17 cellular contexts compared by ENCODE assay signal in the genomic region with DNA sequence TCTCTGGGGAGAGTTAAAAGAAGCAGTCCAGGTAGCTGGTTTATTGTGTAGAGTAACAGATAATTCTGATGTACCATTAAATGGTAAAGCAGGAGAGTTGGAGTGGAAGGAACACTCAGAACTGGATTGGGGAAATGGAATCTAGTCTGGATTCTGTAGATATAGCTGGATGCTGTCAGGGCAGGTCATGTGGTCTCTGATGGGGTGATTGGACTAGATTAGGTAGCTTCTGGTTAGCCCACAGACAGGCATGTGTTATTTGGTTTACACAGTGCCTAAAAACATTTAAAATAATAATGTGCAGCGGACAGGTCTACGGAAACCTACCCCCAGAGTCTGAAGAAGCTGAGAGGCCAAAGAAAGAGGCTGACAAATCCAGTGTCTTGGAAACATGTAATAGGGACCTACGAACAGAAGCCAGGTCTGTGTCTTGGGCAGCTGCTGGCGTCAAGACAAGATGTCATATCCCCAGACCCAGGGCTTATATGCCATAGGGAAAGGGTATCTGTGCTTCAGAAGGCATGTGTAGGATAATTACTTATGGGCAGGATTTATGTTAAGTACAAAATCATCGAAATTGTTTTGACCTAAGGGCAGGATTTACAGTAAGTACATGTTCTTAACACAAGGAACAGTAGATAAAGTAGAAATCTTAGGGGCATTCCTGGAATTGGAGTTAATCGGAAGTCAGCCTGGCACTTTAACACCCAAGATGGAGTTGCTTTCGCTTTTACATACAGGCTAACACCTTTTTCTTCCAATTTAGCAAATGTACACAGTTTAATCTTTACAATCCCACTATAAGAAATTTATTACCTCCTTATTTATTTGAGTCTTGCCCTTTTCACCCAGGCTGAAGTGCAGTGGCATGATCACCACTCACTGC. TPM values are rescaled to one million over a fixed set of nuclear protein-coding genes. Genes with fewer than 3 reads are reported as not detected.
DNase-seq lines count a peak whose midpoint lies in the region; ATAC-seq, FAIRE-seq and TF ChIP-seq lines count a peak whose summit lies in the region.
"Had no signal": no experiment of that assay in that cellular context is flagged by ENCODE, and none has a peak within 500 bp of the region (broad histone marks: within the 10 kb centered on the region; RNA-seq: fewer than 3 reads in every experiment).

No MANE protein-coding gene starts in this region.

- POLR2A ChIA-PET in Panc1 (lab: Charles Lee) (interaction anchor here (0.6 kb wide), 1 partner anchor 36 kb away, joined by 5 read pairs; no protein-coding TSS in a partner anchor), K562 (lab: Yijun Ruan, JAX) (interaction anchor here (0.5 to 1.9 kb wide), 5 partner anchors 10 to 24 kb away, joined by 3 to 12 read pairs (median 4); a partner anchor contains a TSS)

- H3K36me3 Mint-ChIP-seq in Calu3 (ENCODE audit: insufficient read depth, unreplicated experiment) (peaks cover 31% of the 10 kb centered on the region), nephron progenitor cell (ENCODE audit: low read depth) (peaks cover 31% of the 10 kb centered on the region)

- H4K20me1 ChIP-seq in K562 (replicated peaks; ENCODE audit: control insufficient read depth, insufficient read depth, low read length), result peaks cover 34% of the 10 kb centered on the region

- no peak for FAIRE-seq in K562 (lab: Jason Lieb, UNC)
- FAIRE-seq: D721Med, HTR-8/SVneo had no signal

- peak overlapping the region; percentile 45 for H3K27ac Mint-ChIP-seq in Calu3 (ENCODE audit: unreplicated experiment)
- peak overlapping the region; percentile 37 for H3K27ac Mint-ChIP-seq in nephron progenitor cell

- TF ChIP-seq POLR2A in K562 (conservative IDR thresholded peaks at IDR 0.05), result no peak

- in situ Hi-C loops in Panc1 (cut with HindIII; ENCODE audit: low pct_unique_long_range_greater_than_20kb, low sequenced_read_pairs) (no loop called here), K562 (cut with MboI) (no loop called here)

- H3K4me2 ChIP-seq in K562 (ENCODE audit: insufficient read depth, low read length), result no peak overlapping the region

- CTCF ChIA-PET in Calu3 (lab: Charles Lee), result no interaction called here
- CTCF ChIA-PET in Panc1 (lab: Charles Lee), result interaction anchor here (0.5 kb wide), 1 partner anchor 168 kb away, joined by 3 read pairs; no protein-coding TSS in a partner anchor
- CTCF ChIA-PET in K562 (lab: Yijun Ruan, JAX; ENCODE audit: low intra/inter-chr PET ratio), result no interaction called here

- H3K27ac ChIP-seq in Panc1 (ENCODE audit: low read length), result no peak overlapping the region
- H3K27ac ChIP-seq in K562 (ENCODE audit: extremely low read depth, low read depth, low read length), result peak overlapping the region; percentile 20; the same call in 1 of the 3 replicates
- H3K27ac ChIP-seq: GM23248, lower lobe of right lung, testis had no signal

- H3K27me3 ChIP-seq in Panc1 (ENCODE audit: control insufficient read depth, insufficient read depth, low read length) (no peaks in the 10 kb centered on the region), K562 (ENCODE audit: control insufficient read depth in 2 of 2, insufficient read depth in 2 of 2, low read length in 2 of 2) (no peaks in the 10 kb centered on the region)
- H3K27me3 ChIP-seq: testis had no signal

- no peaks in the 10 kb centered on the region for H3K9me3 Mint-ChIP-seq in Calu3 (ENCODE audit: low read depth, unreplicated experiment)
- no peaks in the 10 kb centered on the region for H3K9me3 Mint-ChIP-seq in nephron progenitor cell

- ATAC-seq in Panc1, result peak; percentile 63
- ATAC-seq in K562, result peak; percentile 63
- ATAC-seq in GM21737 (IDR thresholded peaks at IDR 0.05; ENCODE audit: unreplicated experiment), result no peak
- ATAC-seq in GM19452 (IDR thresholded peaks at IDR 0.05; ENCODE audit: unreplicated experiment), result no peak

- H2AFZ ChIP-seq in K562 (ENCODE audit: low read depth, low read length), result no peak overlapping the region
- H2AFZ ChIP-seq: GM23248 had no signal

- H3K4me1 Mint-ChIP-seq in Calu3 (ENCODE audit: low read depth, unreplicated experiment) (peaks cover 45% of the 10 kb centered on the region), nephron progenitor cell (peaks cover 15% of the 10 kb centered on the region)

- H3K79me2 ChIP-seq in K562 (ENCODE audit: control insufficient read depth, insufficient read depth, low read length), result peaks cover 99% of the 10 kb centered on the region

- WGBS in K562 (ENCODE audit: insufficient coverage, low coverage, missing lambda C conversion rate), result 42% methylated on average over 7 of the region's 7 CpGs

- TF ChIP-seq CTCF in Calu3 (IDR thresholded peaks at IDR 0.05; ENCODE audit: unreplicated experiment), result no peak
- TF ChIP-seq CTCF in Panc1 (IDR thresholded peaks at IDR 0.05), result no peak
- TF ChIP-seq CTCF in K562 (IDR thresholded peaks at IDR 0.05 in 2 of 3, conservative IDR thresholded peaks at IDR 0.05 in 1 of 3; ENCODE audit: insufficient read depth in 2 of 3, low read depth in 1 of 3, low read length in 3 of 3), result no peak
- no peak for TF ChIP-seq CTCF in nephron progenitor cell (IDR thresholded peaks at IDR 0.05)

- BruUV-seq in Calu3 (replicated peaks; lab: Mats Ljungman, UMichigan), result no TSS peak
- TSS peak; percentile 8 for BruUV-seq in Panc1 (replicated peaks; lab: Mats Ljungman, UMichigan)
- BruUV-seq in K562 (replicated peaks; lab: Mats Ljungman, UMichigan), result no TSS peak

- peaks cover 3% of the 10 kb centered on the region for H3K9me1 ChIP-seq in K562 (ENCODE audit: control insufficient read depth, insufficient read depth, low read length)

- H3K9ac ChIP-seq in K562 (ENCODE audit: insufficient read depth in 1 of 2, low read depth in 2 of 2, low read length in 2 of 2), result peak overlapping the region in 1 of 2 experiments; percentile 59; a peak in 1 of 4 replicates
- H3K9ac ChIP-seq: GM23248 had no signal

- intact Hi-C loops in Calu3 (cut with micrococcal nuclease; ENCODE audit: unreplicated experiment), result no loop called here
- intact Hi-C loops in Panc1 (cut with micrococcal nuclease; ENCODE audit: unreplicated experiment), result no loop called here
- intact Hi-C loops in K562 (cut with micrococcal nuclease), result no loop called here

- H3K4me3 Mint-ChIP-seq in Calu3 (ENCODE audit: low read depth, unreplicated experiment) (no peak overlapping the region), nephron progenitor cell (no peak overlapping the region)

- no peak for TF ChIP-seq RAD21 in K562 (CRISPR knock-in tag; conservative IDR thresholded peaks at IDR 0.05 in 1 of 2, IDR thresholded peaks at IDR 0.05 in 1 of 2)

- no peak for TF ChIP-seq EP300 in K562 (IDR thresholded peaks at IDR 0.05; ENCODE audit: low read length)

- DNase-seq in Calu3, result no peak
- DNase-seq in Panc1 (ENCODE audit: low read depth, low spot score), result no peak
- peak in 2 of 4 experiments; percentile 31 to 49 for DNase-seq in K562 (ENCODE audit: extremely low read depth in 1 of 4, low spot score in 3 of 4)
- DNase-seq in nephron progenitor cell, result no peak
- no peak for DNase-seq in retina
- DNase-seq in NCI-H1048 (lab: John Stamatoyannopoulos, UW), result no peak
- DNase-seq: activated CD4-positive, alpha-beta T cell treated with anti-CD3 and anti-CD28 coated beads, Interleukin-2, amount 50 U/mL, for 48 hours; effector memory CD4-positive, alpha-beta T cell; GM23248; lower lobe of right lung; NCI-H1105; testis had no signal

- peaks cover 44% of the 10 kb centered on the region for H3K4me1 ChIP-seq in Panc1 (ENCODE audit: control insufficient read depth, insufficient read depth, low read length)
- peaks cover 10 to 21% of the 10 kb centered on the region in 2 experiments; a peak in 4 of 5 replicates for H3K4me1 ChIP-seq in K562 (replicated peaks in 1 of 2; ENCODE audit: control insufficient read depth in 2 of 2, insufficient read depth in 2 of 2, low read length in 2 of 2)
- H3K4me1 ChIP-seq: testis had no signal

- H3K36me3 ChIP-seq in Panc1 (ENCODE audit: control insufficient read depth, insufficient read depth, low read length) (peaks cover under 1% of the 10 kb centered on the region; the same call in 1 of the 2 replicates), K562 (ENCODE audit: control insufficient read depth, insufficient read depth, low read length) (peaks cover 38% of the 10 kb centered on the region)

- no peaks in the 10 kb centered on the region for H3K9me3 ChIP-seq in Panc1 (ENCODE audit: control insufficient read depth, insufficient read depth, low read depth, low read length)
- no peaks in the 10 kb centered on the region for H3K9me3 ChIP-seq in K562 (replicated peaks; ENCODE audit: control insufficient read depth, insufficient read depth, low read depth, low read length)
- H3K9me3 ChIP-seq: lower lobe of right lung, testis had no signal

- H3K27me3 Mint-ChIP-seq in Calu3 (ENCODE audit: unreplicated experiment) (no peaks in the 10 kb centered on the region), nephron progenitor cell (ENCODE audit: low read depth, poor library complexity) (no peaks in the 10 kb centered on the region)

- H3K4me3 ChIP-seq in Panc1 (ENCODE audit: low read depth in 2 of 2, low read length in 2 of 2) (no peak overlapping the region), K562 (no peak overlapping the region)
- H3K4me3 ChIP-seq: GM23248, lower lobe of right lung, testis had no signal

RNA-seq across cellular contexts. Expression of a gene that starts 12.4 kb away (rescaled TPM):
- total RNA-seq in Calu3 (2022) (152 and 155 TPM in 2 replicates), Panc1 (2021; ENCODE audit: unreplicated experiment) (136 TPM), K562 (2014; rRNA removed) (86.0 and 109 TPM in 2 replicates), K562 (2014; rRNA removed; fragmentation: Illumina TruSeq; extraction: Trizol) (108 and 126 TPM in 2 replicates), K562 (2015; rRNA removed; fragmentation: Illumina TruSeq; extraction: Trizol) (116 and 127 TPM in 2 replicates), K562 (2021) (120 and 134 TPM in 2 replicates)
- 97.6 TPM for polyA plus RNA-seq in Panc1 (2012; ENCODE audit: insufficient read length)
- 92.6 and 423 TPM in 2 replicates for total RNA-seq in K562 (2011; cell fraction: chromatin; rRNA removed; ENCODE audit: low replicate concordance)
- 72.9 and 85.9 TPM in 2 replicates for total RNA-seq in K562 (2011; cell fraction: nucleolus; rRNA removed)
- total RNA-seq in K562 (2011; cell fraction: nucleoplasm; rRNA removed), result 129 and 178 TPM in 2 replicates
- polyA plus RNA-seq in K562 (2011; rRNA removed) (171 and 189 TPM in 2 replicates), K562 (2014; fragmentation: Illumina TruSeq; extraction: Trizol) (176 and 206 TPM in 2 replicates), K562 (2014; fragmentation: Nextera tagmentation; extraction: Ambion mirVana) (10 to 100 TPM; 80.8 to 97.7 TPM), K562 (2014; rRNA removed) (207 and 284 TPM in 2 replicates)
- 61.7 and 71.2 TPM in 2 replicates for polyA plus RNA-seq in K562 (2011; cell fraction: cytosol; rRNA removed)
- 529 and 662 TPM in 2 replicates for polyA plus RNA-seq in K562 (2011; cell fraction: nucleus; rRNA removed)
- polyA plus RNA-seq in K562 (2012), result 127 TPM in 2 replicates
- polyA minus RNA-seq in K562 (2011; rRNA and poly(A)+ RNA removed), result 41.1 and 55.4 TPM in 2 replicates
- 18.6 and 19.8 TPM in 2 replicates for polyA minus RNA-seq in K562 (2011; cell fraction: cytosol; rRNA and poly(A)+ RNA removed)
- polyA minus RNA-seq in K562 (2011; cell fraction: nucleus; rRNA and poly(A)+ RNA removed), result 160 and 256 TPM in 2 replicates

RNA-seq across cellular contexts. Expression of a gene that starts 24.1 kb away (rescaled TPM):
- 67.2 and 68.5 TPM in 2 replicates for total RNA-seq in Calu3 (2022)
- total RNA-seq in Panc1 (2021; ENCODE audit: unreplicated experiment), result 57.2 TPM
- 28.2 TPM for polyA plus RNA-seq in Panc1 (2012; ENCODE audit: insufficient read length)
- total RNA-seq in K562 (2011; cell fraction: chromatin; rRNA removed; ENCODE audit: low replicate concordance), result 24.0 and 50.0 TPM in 2 replicates
- 13.9 and 14.3 TPM in 2 replicates for total RNA-seq in K562 (2011; cell fraction: nucleolus; rRNA removed)
- 27.6 and 36.9 TPM in 2 replicates for total RNA-seq in K562 (2011; cell fraction: nucleoplasm; rRNA removed)
- 16.6 and 17.8 TPM in 2 replicates for total RNA-seq in K562 (2014; rRNA removed)
- total RNA-seq in K562 (2014; rRNA removed; fragmentation: Illumina TruSeq; extraction: Trizol), result 28.1 and 30.5 TPM in 2 replicates
- total RNA-seq in K562 (2015; rRNA removed; fragmentation: Illumina TruSeq; extraction: Trizol), result 26.8 and 27.7 TPM in 2 replicates
- 26.1 and 28.3 TPM in 2 replicates for total RNA-seq in K562 (2021)
- polyA plus RNA-seq in K562 (2011; rRNA removed), result 23.6 and 28.4 TPM in 2 replicates
- 13.4 and 17.8 TPM in 2 replicates for polyA plus RNA-seq in K562 (2011; cell fraction: cytosol; rRNA removed)
- polyA plus RNA-seq in K562 (2011; cell fraction: nucleus; rRNA removed), result 10.6 and 11.2 TPM in 2 replicates
- polyA plus RNA-seq in K562 (2012), result 12.6 and 15.6 TPM in 2 replicates
- 26.1 and 28.9 TPM in 2 replicates for polyA plus RNA-seq in K562 (2014; fragmentation: Illumina TruSeq; extraction: Trizol)
- polyA plus RNA-seq in K562 (2014; fragmentation: Nextera tagmentation; extraction: Ambion mirVana), result 1 to 10 TPM; 9.0 to 9.9 TPM
- polyA plus RNA-seq in K562 (2014; rRNA removed), result 17.5 and 19.4 TPM in 2 replicates
- polyA minus RNA-seq in K562 (2011; rRNA and poly(A)+ RNA removed), result 32.0 and 35.6 TPM in 2 replicates
- polyA minus RNA-seq in K562 (2011; cell fraction: cytosol; rRNA and poly(A)+ RNA removed), result 15.3 and 15.5 TPM in 2 replicates
- polyA minus RNA-seq in K562 (2011; cell fraction: nucleus; rRNA and poly(A)+ RNA removed), result 8.6 and 9.3 TPM in 2 replicates

RNA-seq across cellular contexts. Expression of a gene that starts 35.5 kb away (rescaled TPM):
- total RNA-seq in Calu3 (2022) (0.64 TPM in 1 of 2 replicates, not detected in the other), Panc1 (2021; ENCODE audit: unreplicated experiment) (not detected), K562 (2014; rRNA removed) (not detected in 2 replicates), K562 (2014; rRNA removed; fragmentation: Illumina TruSeq; extraction: Trizol) (not detected in 2 replicates), K562 (2015; rRNA removed; fragmentation: Illumina TruSeq; extraction: Trizol) (not detected in 2 replicates), K562 (2021) (not detected in 2 replicates)
- polyA plus RNA-seq in Panc1 (2012; ENCODE audit: insufficient read length), result not detected
- not detected in 2 replicates for total RNA-seq in K562 (2011; cell fraction: chromatin; rRNA removed; ENCODE audit: low replicate concordance)
- total RNA-seq in K562 (2011; cell fraction: nucleolus; rRNA removed), result not detected in 2 replicates
- total RNA-seq in K562 (2011; cell fraction: nucleoplasm; rRNA removed), result not detected in 2 replicates
- polyA plus RNA-seq in K562 (2011; rRNA removed) (not detected in 2 replicates), K562 (2014; fragmentation: Illumina TruSeq; extraction: Trizol) (not detected in 2 replicates), K562 (2014; fragmentation: Nextera tagmentation; extraction: Ambion mirVana) (not detected), K562 (2014; rRNA removed) (not detected in 2 replicates)
- polyA plus RNA-seq in K562 (2011; cell fraction: cytosol; rRNA removed), result not detected in 2 replicates
- not detected in 2 replicates for polyA plus RNA-seq in K562 (2011; cell fraction: nucleus; rRNA removed)
- polyA plus RNA-seq in K562 (2012), result not detected in 2 replicates
- polyA minus RNA-seq in K562 (2011; rRNA and poly(A)+ RNA removed), result not detected in 2 replicates
- not detected in 2 replicates for polyA minus RNA-seq in K562 (2011; cell fraction: cytosol; rRNA and poly(A)+ RNA removed)
- not detected in 2 replicates for polyA minus RNA-seq in K562 (2011; cell fraction: nucleus; rRNA and poly(A)+ RNA removed)
- total RNA-seq: GM23248, lower lobe of right lung, pulmonary artery endothelial cell, testis had no signal
- polyA plus RNA-seq: GM23248 had no signal

Comparison
In these comparisons a context has a peak if more than half of its experiments do, and no peak if none do; other contexts are left out.
1. ATAC-seq: peak in Panc1 (single experiment) and K562 (single experiment); none in GM21737 (single experiment) and GM19452 (single experiment).